Comparison of ENCODE assay signal across 1 cellular context in the genomic region with DNA sequence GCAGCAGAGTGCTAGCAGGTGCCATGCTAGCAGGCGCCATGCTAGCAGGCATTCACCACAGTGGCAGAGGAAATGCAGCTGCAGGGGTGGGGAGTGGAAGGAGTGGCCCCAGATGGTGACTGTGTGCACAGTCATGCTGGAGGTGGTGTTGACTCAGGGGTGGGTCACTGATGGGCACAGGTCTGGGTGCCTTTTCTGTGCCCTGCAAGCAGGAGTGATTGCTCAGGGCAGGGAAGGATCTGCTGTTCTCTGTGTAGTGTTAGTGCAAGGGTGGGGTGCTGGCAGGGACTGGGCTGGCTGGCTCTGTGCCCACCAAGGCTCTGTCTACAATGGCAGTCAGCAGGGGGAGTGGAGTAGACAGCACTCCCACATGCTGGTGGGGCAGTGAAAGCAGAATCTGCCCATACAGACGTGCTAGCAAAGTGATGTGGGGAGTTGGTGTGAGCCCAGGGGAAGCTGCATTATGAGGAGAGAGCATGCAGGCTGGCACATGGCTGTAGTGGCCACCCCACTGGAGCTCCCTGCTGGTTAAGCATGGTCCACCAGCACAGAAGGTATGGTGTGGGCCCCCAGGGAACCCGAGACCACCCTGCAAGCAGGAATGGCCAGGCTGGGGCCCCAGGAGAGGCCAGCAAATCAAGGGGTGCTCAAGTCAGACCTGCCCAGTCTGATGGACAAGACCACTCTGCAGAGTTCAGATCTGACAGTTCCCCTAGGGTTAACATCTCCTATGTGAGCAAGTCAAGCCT.
TF ChIP-seq lines count a peak whose summit lies in the region.

No MANE protein-coding gene starts in this region.

TF ChIP-seq in HepG2, 621 proteins besides CTCF, POLR2A, EP300 and RAD21 (continued from another document):
- TF ChIP-seq, protein P1, sequence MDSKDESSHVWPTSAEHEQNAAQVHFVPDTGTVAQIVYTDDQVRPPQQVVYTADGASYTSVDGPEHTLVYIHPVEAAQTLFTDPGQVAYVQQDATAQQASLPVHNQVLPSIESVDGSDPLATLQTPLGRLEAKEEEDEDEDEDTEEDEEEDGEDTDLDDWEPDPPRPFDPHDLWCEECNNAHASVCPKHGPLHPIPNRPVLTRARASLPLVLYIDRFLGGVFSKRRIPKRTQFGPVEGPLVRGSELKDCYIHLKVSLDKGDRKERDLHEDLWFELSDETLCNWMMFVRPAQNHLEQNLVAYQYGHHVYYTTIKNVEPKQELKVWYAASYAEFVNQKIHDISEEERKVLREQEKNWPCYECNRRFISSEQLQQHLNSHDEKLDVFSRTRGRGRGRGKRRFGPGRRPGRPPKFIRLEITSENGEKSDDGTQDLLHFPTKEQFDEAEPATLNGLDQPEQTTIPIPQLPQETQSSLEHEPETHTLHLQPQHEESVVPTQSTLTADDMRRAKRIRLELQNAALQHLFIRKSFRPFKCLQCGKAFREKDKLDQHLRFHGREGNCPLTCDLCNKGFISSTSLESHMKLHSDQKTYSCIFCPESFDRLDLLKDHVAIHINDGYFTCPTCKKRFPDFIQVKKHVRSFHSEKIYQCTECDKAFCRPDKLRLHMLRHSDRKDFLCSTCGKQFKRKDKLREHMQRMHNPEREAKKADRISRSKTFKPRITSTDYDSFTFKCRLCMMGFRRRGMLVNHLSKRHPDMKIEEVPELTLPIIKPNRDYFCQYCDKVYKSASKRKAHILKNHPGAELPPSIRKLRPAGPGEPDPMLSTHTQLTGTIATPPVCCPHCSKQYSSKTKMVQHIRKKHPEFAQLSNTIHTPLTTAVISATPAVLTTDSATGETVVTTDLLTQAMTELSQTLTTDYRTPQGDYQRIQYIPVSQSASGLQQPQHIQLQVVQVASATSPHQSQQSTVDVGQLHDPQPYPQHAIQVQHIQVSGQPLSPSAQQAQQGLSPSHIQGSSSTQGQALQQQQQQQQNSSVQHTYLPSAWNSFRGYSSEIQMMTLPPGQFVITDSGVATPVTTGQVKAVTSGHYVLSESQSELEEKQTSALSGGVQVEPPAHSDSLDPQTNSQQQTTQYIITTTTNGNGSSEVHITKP (CRISPR knock-in tag; IDR thresholded peaks at IDR 0.05; ENCODE audit: low read depth): no peak
- TF ChIP-seq CENPX (CRISPR knock-in tag; IDR thresholded peaks at IDR 0.05) (no peak), ZFP36L2 (CRISPR knock-in tag; IDR thresholded peaks at IDR 0.05) (no peak), ZKSCAN1 (IDR thresholded peaks at IDR 0.05; ENCODE audit: low read length) (no peak), SRSF9 (IDR thresholded peaks at IDR 0.05; ENCODE audit: borderline replicate concordance, insufficient read depth, low read depth, low read length, poor library complexity, severe bottlenecking) (no peak)
